ENCODE assay signal across 29 cellular contexts in genomic region chr6:19320066-19320465, GRCh38.
DNase-seq lines count a peak whose midpoint lies in the region; ATAC-seq and TF ChIP-seq lines count a peak whose summit lies in the region.
"Had no signal": no experiment of that assay in that cellular context is flagged by ENCODE, and none has a peak within 500 bp of the region (broad histone marks: within the 10 kb centered on the region; RNA-seq: fewer than 3 reads in every experiment).

No MANE protein-coding gene starts in this region.

- H3K27ac Mint-ChIP-seq in MCF 10A (ENCODE audit: low read depth, unreplicated experiment) = no peak overlapping the region
- peak overlapping the region; percentile 76 for H3K27ac Mint-ChIP-seq in nephron progenitor cell
- no peak overlapping the region for H3K27ac Mint-ChIP-seq in naive thymus-derived CD8-positive, alpha-beta T cell
- H3K27ac Mint-ChIP-seq in activated CD8-positive, alpha-beta T cell treated with anti-CD3 and anti-CD28 coated beads, Interleukin-2, amount 10 ng/mL, durations not matched to agents 7 days and 5 days = no peak overlapping the region
- H3K27ac Mint-ChIP-seq: activated T-helper 17 cell treated with anti-CD3 and anti-CD28 coated beads, Interleukin-2, amount 50 U/mL, for 72 hours; memory B cell had no signal

- H3K27ac ChIP-seq in breast epithelium = peak overlapping the region; percentile 40 to 43
- peak overlapping the region; percentile 33 to 63 (median 39) for H3K27ac ChIP-seq in thyroid gland
- no peak overlapping the region for H3K27ac ChIP-seq in dorsolateral prefrontal cortex
- H3K27ac ChIP-seq: hepatocyte, KMS-11, SJCRH30, WERI-Rb-1 had no signal

- H3K4me1 ChIP-seq in breast epithelium (peaks cover 0 to under 1% of the 10 kb centered on the region in 2 donors), thyroid gland (peaks cover 0 to 16% of the 10 kb centered on the region in 2 donors)
- H3K4me1 ChIP-seq: SJCRH30 had no signal

- H3K36me3 Mint-ChIP-seq in MCF 10A (ENCODE audit: insufficient read depth, unreplicated experiment) (no peaks in the 10 kb centered on the region), nephron progenitor cell (ENCODE audit: low read depth) (no peaks in the 10 kb centered on the region)
- H3K36me3 Mint-ChIP-seq in naive thymus-derived CD8-positive, alpha-beta T cell = no peaks in the 10 kb centered on the region
- H3K36me3 Mint-ChIP-seq in activated CD8-positive, alpha-beta T cell treated with anti-CD3 and anti-CD28 coated beads, Interleukin-2, amount 10 ng/mL, durations not matched to agents 7 days and 5 days (ENCODE audit: low read depth) = no peaks in the 10 kb centered on the region
- H3K36me3 Mint-ChIP-seq: memory B cell had no signal

- no peaks in the 10 kb centered on the region for H3K27me3 ChIP-seq in breast epithelium
- H3K27me3 ChIP-seq in thyroid gland = no peaks in the 10 kb centered on the region
- H3K27me3 ChIP-seq in dorsolateral prefrontal cortex = peaks cover 0 to 4% (median 0%) of the 10 kb centered on the region in 45 donors
- H3K27me3 ChIP-seq: hepatocyte, SJCRH30 had no signal

- CTCF ChIA-PET in MCF 10A (lab: Yijun Ruan, JAX) = no interaction called here
- CTCF ChIA-PET in activated CD8-positive, alpha-beta T cell treated with anti-CD3 and anti-CD28 coated beads, Interleukin-2, amount 10 ng/mL, durations not matched to agents 7 days and 5 days (lab: Charles Lee) = no interaction called here

- H3K36me3 ChIP-seq in breast epithelium = no peaks in the 10 kb centered on the region
- no peaks in the 10 kb centered on the region for H3K36me3 ChIP-seq in thyroid gland
- H3K36me3 ChIP-seq: SJCRH30, WERI-Rb-1 had no signal

- DNase-seq in breast epithelium (ENCODE audit: low spot score in 2 of 2) (peak in 1 of 2 donors; percentile 65), MCF 10A (ENCODE audit: unreplicated experiment) (no peak), epithelial cell of esophagus (ENCODE audit: low read depth) (peak; percentile 18), nephron progenitor cell (no peak), thyroid gland (peak; percentile 50 to 58), dorsolateral prefrontal cortex (no peak)
- DNase-seq in naive thymus-derived CD8-positive, alpha-beta T cell = no peak
- DNase-seq in activated CD8-positive, alpha-beta T cell treated with anti-CD3 and anti-CD28 coated beads, Interleukin-2, amount 10 ng/mL, durations not matched to agents 7 days and 5 days = no peak
- DNase-seq: 8988T; activated CD4-positive, alpha-beta T cell treated with anti-CD3 and anti-CD28 coated beads for 4 hours; activated naive CD4-positive, alpha-beta T cell treated with anti-CD3 and anti-CD28 coated beads, Interleukin-2, amount 50 U/mL, for 16 hours; amniotic stem cell; central memory CD4-positive, alpha-beta T cell; dermis blood vessel endothelial cell; DMS53; left cardiac atrium; NCI-H2029; NCI-H345; NCI-H82; occipital lobe; SJCRH30; stimulated activated naive CD4-positive, alpha-beta T cell treated with Interleukin-2 at 50 U/mL for 16 hours; T-helper 9 cell; WERI-Rb-1 had no signal

- no peak for ATAC-seq in naive thymus-derived CD8-positive, alpha-beta T cell
- no peak for ATAC-seq in activated CD8-positive, alpha-beta T cell treated with anti-CD3 and anti-CD28 coated beads, Interleukin-2, amount 10 ng/mL, durations not matched to agents 7 days and 5 days
- ATAC-seq: activated T-helper 17 cell treated with anti-CD3 and anti-CD28 coated beads, Interleukin-2, amount 50 U/mL, for 72 hours; HCT116; left cardiac atrium had no signal

- intact Hi-C loops in breast epithelium (cut with DNase I; ENCODE audit: low total_unique reads) (no loop called here), MCF 10A (cut with micrococcal nuclease) (no loop called here), thyroid gland (cut with DNase I) (no loop called here), dorsolateral prefrontal cortex (cut with DNase I) (no loop called here)

- no peak overlapping the region for H3K4me3 ChIP-seq in breast epithelium
- no peak overlapping the region for H3K4me3 ChIP-seq in epithelial cell of esophagus (ENCODE audit: low read length)
- H3K4me3 ChIP-seq in thyroid gland (replicated peaks in 1 of 3) = no peak overlapping the region
- no peak overlapping the region for H3K4me3 ChIP-seq in dorsolateral prefrontal cortex
- H3K4me3 ChIP-seq: hepatocyte, SJCRH30 had no signal

- no peaks in the 10 kb centered on the region for H3K9me3 Mint-ChIP-seq in MCF 10A (ENCODE audit: unreplicated experiment)
- H3K9me3 Mint-ChIP-seq in nephron progenitor cell = no peaks in the 10 kb centered on the region
- peaks cover 0 to 12% (median 3%) of the 10 kb centered on the region in 9 donors for H3K9me3 Mint-ChIP-seq in naive thymus-derived CD8-positive, alpha-beta T cell
- peaks cover 7% of the 10 kb centered on the region for H3K9me3 Mint-ChIP-seq in activated CD8-positive, alpha-beta T cell treated with anti-CD3 and anti-CD28 coated beads, Interleukin-2, amount 10 ng/mL, durations not matched to agents 7 days and 5 days (ENCODE audit: insufficient read depth)

- POLR2A ChIA-PET in MCF 10A (lab: Yijun Ruan, JAX) = no interaction called here
- POLR2A ChIA-PET in naive thymus-derived CD8-positive, alpha-beta T cell (lab: Charles Lee) = no interaction called here
- POLR2A ChIA-PET in activated CD8-positive, alpha-beta T cell treated with anti-CD3 and anti-CD28 coated beads, Interleukin-2, amount 10 ng/mL, durations not matched to agents 7 days and 5 days (lab: Charles Lee) = no interaction called here

- no peaks in the 10 kb centered on the region for H3K27me3 Mint-ChIP-seq in MCF 10A (ENCODE audit: insufficient read depth, unreplicated experiment)
- no peaks in the 10 kb centered on the region for H3K27me3 Mint-ChIP-seq in nephron progenitor cell (ENCODE audit: low read depth, poor library complexity)
- no peaks in the 10 kb centered on the region for H3K27me3 Mint-ChIP-seq in naive thymus-derived CD8-positive, alpha-beta T cell
- no peaks in the 10 kb centered on the region for H3K27me3 Mint-ChIP-seq in activated CD8-positive, alpha-beta T cell treated with anti-CD3 and anti-CD28 coated beads, Interleukin-2, amount 10 ng/mL, durations not matched to agents 7 days and 5 days (ENCODE audit: low read depth)
- H3K27me3 Mint-ChIP-seq: activated T-helper 17 cell treated with anti-CD3 and anti-CD28 coated beads, Interleukin-2, amount 50 U/mL, for 72 hours; memory B cell had no signal

- no peak for TF ChIP-seq POLR2A in breast epithelium (IDR thresholded peaks at IDR 0.05)
- TF ChIP-seq POLR2A in thyroid gland (IDR thresholded peaks at IDR 0.05) = no peak

- no peak for TF ChIP-seq CTCF in breast epithelium (IDR thresholded peaks at IDR 0.05)
- no peak for TF ChIP-seq CTCF in MCF 10A (IDR thresholded peaks at IDR 0.05; ENCODE audit: unreplicated experiment)
- TF ChIP-seq CTCF in epithelial cell of esophagus (IDR thresholded peaks at IDR 0.05; ENCODE audit: insufficient read depth, low read depth, low read length, missing control alignments) = no peak
- no peak for TF ChIP-seq CTCF in nephron progenitor cell (IDR thresholded peaks at IDR 0.05)
- no peak for TF ChIP-seq CTCF in thyroid gland (IDR thresholded peaks at IDR 0.05)
- no peak for TF ChIP-seq CTCF in dorsolateral prefrontal cortex (IDR thresholded peaks at IDR 0.05 in 54 of 56, conservative IDR thresholded peaks at IDR 0.05 in 2 of 56; ENCODE audit: low read depth in 1 of 56, partially characterized antibody in 56 of 56)

- H3K4me3 Mint-ChIP-seq in MCF 10A (ENCODE audit: unreplicated experiment) = no peak overlapping the region
- H3K4me3 Mint-ChIP-seq in nephron progenitor cell = no peak overlapping the region
- H3K4me3 Mint-ChIP-seq in naive thymus-derived CD8-positive, alpha-beta T cell = no peak overlapping the region
- H3K4me3 Mint-ChIP-seq in activated CD8-positive, alpha-beta T cell treated with anti-CD3 and anti-CD28 coated beads, Interleukin-2, amount 10 ng/mL, durations not matched to agents 7 days and 5 days = no peak overlapping the region
- H3K4me3 Mint-ChIP-seq: activated T-helper 17 cell treated with anti-CD3 and anti-CD28 coated beads, Interleukin-2, amount 50 U/mL, for 72 hours; memory B cell had no signal

- BruUV-seq in MCF 10A (replicated peaks; lab: Mats Ljungman, UMichigan) = no TSS peak

- no peaks in the 10 kb centered on the region for H3K9me3 ChIP-seq in breast epithelium
- H3K9me3 ChIP-seq in thyroid gland = no peaks in the 10 kb centered on the region
- H3K9me3 ChIP-seq: SJCRH30 had no signal

- H3K4me1 Mint-ChIP-seq in MCF 10A (ENCODE audit: insufficient read depth, unreplicated experiment) = no peaks in the 10 kb centered on the region
- H3K4me1 Mint-ChIP-seq in nephron progenitor cell = no peaks in the 10 kb centered on the region
- no peaks in the 10 kb centered on the region for H3K4me1 Mint-ChIP-seq in naive thymus-derived CD8-positive, alpha-beta T cell
- H3K4me1 Mint-ChIP-seq in activated CD8-positive, alpha-beta T cell treated with anti-CD3 and anti-CD28 coated beads, Interleukin-2, amount 10 ng/mL, durations not matched to agents 7 days and 5 days (ENCODE audit: low read depth) = no peaks in the 10 kb centered on the region
- H3K4me1 Mint-ChIP-seq: activated T-helper 17 cell treated with anti-CD3 and anti-CD28 coated beads, Interleukin-2, amount 50 U/mL, for 72 hours; memory B cell had no signal

- WGBS in thyroid gland, 2 donors = 22 to 27% methylated on average over 3 of the region's 3 CpGs

Comparison
In these comparisons a context has a peak if more than half of its experiments do, and no peak if none do; other contexts are left out.
1. DNase-seq: peak in epithelial cell of esophagus (single experiment) and thyroid gland (2 of 2); none in MCF 10A (single experiment), nephron progenitor cell (single experiment), dorsolateral prefrontal cortex (0 of 10), naive thymus-derived CD8-positive, alpha-beta T cell (0 of 10) and activated CD8-positive, alpha-beta T cell treated with anti-CD3 and anti-CD28 coated beads, Interleukin-2, amount 10 ng/mL, durations not matched to agents 7 days and 5 days (single experiment).
2. H3K27ac ChIP-seq: peak in breast epithelium (2 of 2) and thyroid gland (3 of 3); none in dorsolateral prefrontal cortex (0 of 59).